In genomic region chr15:92663250-92663951, GRCh38 we compare ENCODE assay signal across 9 cellular contexts.
DNase-seq lines count a peak whose midpoint lies in the region; ATAC-seq lines count a peak whose summit lies in the region.
"Had no signal": no experiment of that assay in that cellular context is flagged by ENCODE, and none has a peak within 500 bp of the region (broad histone marks: within the 10 kb centered on the region; RNA-seq: fewer than 3 reads in every experiment).

No MANE protein-coding gene starts in this region.

- DNase-seq in activated CD4-positive, CD25-positive, alpha-beta regulatory T cell (lab: John Stamatoyannopoulos, UW): no peak
- peak; percentile 11 to 15 for DNase-seq in stimulated activated CD4-positive, alpha-beta T cell treated with anti-CD3 and anti-CD28 coated beads, Interleukin-2, amount 100 ng/mL, for 48 hours
- DNase-seq in NCI-H345 (lab: John Stamatoyannopoulos, UW) (no peak), DMS53 treated with DMSO at 0.1 percent for 48 hours (lab: John Stamatoyannopoulos, UW; ENCODE audit: unreplicated experiment) (no peak)
- DNase-seq: DMS79 had no signal

- peak; percentile 75 to 80 for ATAC-seq in activated CD4-positive, CD25-positive, alpha-beta regulatory T cell treated with anti-CD3 and anti-CD28 coated beads, Interleukin-2, amount 50 U/mL, for 24 hours
- ATAC-seq in GM21529 (IDR thresholded peaks at IDR 0.05; ENCODE audit: unreplicated experiment): peak; percentile 76
- peak; percentile 62 for ATAC-seq in HG03439 (IDR thresholded peaks at IDR 0.05; ENCODE audit: unreplicated experiment)
- ATAC-seq in HG03159 (IDR thresholded peaks at IDR 0.05; ENCODE audit: unreplicated experiment): no peak

Comparison
In these comparisons a context has a peak if more than half of its experiments do, and no peak if none do; other contexts are left out.
1. DNase-seq: peak in stimulated activated CD4-positive, alpha-beta T cell treated with anti-CD3 and anti-CD28 coated beads, Interleukin-2, amount 100 ng/mL, for 48 hours (2 of 2); none in activated CD4-positive, CD25-positive, alpha-beta regulatory T cell (0 of 4), NCI-H345 (single experiment) and DMS53 treated with DMSO at 0.1 percent for 48 hours (single experiment).